8 cellular contexts compared by ENCODE assay signal in the genomic region with DNA sequence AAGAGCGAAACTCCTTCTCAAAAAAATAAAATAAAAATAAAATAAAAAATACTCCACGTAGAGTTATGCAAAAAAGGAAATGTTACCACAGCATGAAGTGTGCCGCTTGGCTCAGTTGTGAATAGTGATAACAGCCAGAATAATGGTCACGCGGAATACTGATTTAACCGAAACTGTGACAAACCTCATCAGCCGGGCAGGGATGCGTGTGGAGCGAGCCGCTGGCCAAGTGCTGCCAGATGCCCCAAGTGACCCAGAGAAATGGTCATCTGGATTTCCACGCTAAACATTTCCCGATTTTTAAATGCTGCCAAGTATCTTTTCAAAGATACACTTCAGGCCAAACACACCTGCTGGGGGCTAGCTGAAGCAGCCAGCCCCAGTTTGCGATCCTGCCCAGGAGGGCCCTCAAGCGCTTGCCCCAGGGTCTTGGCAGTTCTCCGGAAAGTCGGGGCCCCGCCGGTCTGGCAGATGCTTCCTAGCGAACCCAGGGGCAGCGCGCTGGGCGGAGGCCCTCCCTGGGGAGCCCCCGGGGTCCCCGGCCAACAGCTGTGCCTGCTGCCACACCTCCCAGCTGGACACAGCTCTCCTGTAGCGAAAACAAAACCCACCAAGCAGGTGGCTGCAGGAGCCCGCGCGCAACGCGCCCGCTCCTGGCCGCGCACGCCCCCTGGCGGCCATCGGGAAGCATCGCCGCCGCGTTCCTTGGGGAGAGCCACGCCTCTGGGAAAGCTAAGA. TPM values are rescaled to one million over a fixed set of nuclear protein-coding genes. Genes with fewer than 3 reads are reported as not detected.
DNase-seq lines count a peak whose midpoint lies in the region; ATAC-seq and TF ChIP-seq lines count a peak whose summit lies in the region.

No MANE protein-coding gene starts in this region.

- peak overlapping the region; percentile 25 for H3K56ac ChIP-seq in mesendoderm (ENCODE audit: low read length)

- H3K36me3 ChIP-seq in effector memory CD4-positive, alpha-beta T cell (ENCODE audit: control insufficient read depth, insufficient read depth, low read length), result peaks cover 12% of the 10 kb centered on the region
- H3K36me3 ChIP-seq in mesendoderm (ENCODE audit: control insufficient read depth, insufficient read depth, low read length), result peaks cover 1% of the 10 kb centered on the region

- TF ChIP-seq POLR2A in GM18505 (IDR thresholded peaks at IDR 0.05; ENCODE audit: borderline replicate concordance, extremely low read depth, insufficient read depth, insufficient read length), result no peak

- no peak overlapping the region for H2BK15ac ChIP-seq in mesendoderm (replicated peaks; ENCODE audit: low read depth)

- peaks cover 37% of the 10 kb centered on the region for H3K4me1 Mint-ChIP-seq in activated CD8-positive, alpha-beta T cell treated with anti-CD3 and anti-CD28 coated beads for 36 hours (ENCODE audit: low read depth)

- POLR2A ChIA-PET in activated CD8-positive, alpha-beta T cell treated with anti-CD3 and anti-CD28 coated beads for 36 hours (lab: Charles Lee), result interaction anchor here (0.6 to 2.6 kb wide), 8 partner anchors 8 to 218 kb away, joined by 3 to 14 read pairs (median 5); no protein-coding TSS in a partner anchor

- intact Hi-C loops in activated CD8-positive, alpha-beta T cell treated with anti-CD3 and anti-CD28 coated beads for 36 hours (cut with micrococcal nuclease), result loop anchor here (5.0 kb wide), 1 partner anchor 40 kb away; no protein-coding TSS in a partner anchor

- H2AK5ac ChIP-seq in mesendoderm (ENCODE audit: low read length), result no peak overlapping the region

- H3K79me2 ChIP-seq in mesendoderm (ENCODE audit: control insufficient read depth, insufficient read depth, low read length), result no peaks in the 10 kb centered on the region

- peak overlapping the region; percentile 66 for H3K23ac ChIP-seq in mesendoderm (ENCODE audit: low read length)

- no peak overlapping the region for H3K4me3 Mint-ChIP-seq in activated CD8-positive, alpha-beta T cell treated with anti-CD3 and anti-CD28 coated beads for 36 hours

- H3K27me3 Mint-ChIP-seq in activated CD8-positive, alpha-beta T cell treated with anti-CD3 and anti-CD28 coated beads for 36 hours, result no peaks in the 10 kb centered on the region

- peak; percentile 33 for DNase-seq in A172 (ENCODE audit: low spot score)
- DNase-seq in NCI-H345 treated with DMSO at 0.1 percent for 48 hours (lab: John Stamatoyannopoulos, UW; ENCODE audit: unreplicated experiment), result peak; percentile 37
- peak; percentile 69 for DNase-seq in activated CD8-positive, alpha-beta T cell treated with anti-CD3 and anti-CD28 coated beads for 36 hours
- DNase-seq in effector memory CD4-positive, alpha-beta T cell, result peak; percentile 51 to 63 (median 58)
- DNase-seq in mesendoderm, result peak; percentile 74
- peak; percentile 30 for DNase-seq in stimulated activated CD8-positive, alpha-beta memory T cell treated with anti-CD3 and anti-CD28 coated beads, Interleukin-12 subunit alpha, Interleukin-12 subunit beta, amount 100 ng/mL, for 24 hours (ENCODE audit: extremely low read depth)

- WGBS in mesendoderm (ENCODE audit: extremely low coverage, insufficient coverage, low lambda C conversion rate), result no CpG with 5 or more reads among the region's 41 CpGs

- TF ChIP-seq CTCF in activated CD8-positive, alpha-beta T cell treated with anti-CD3 and anti-CD28 coated beads for 36 hours (IDR thresholded peaks at IDR 0.05), result peak; percentile 97

- H3K36me3 Mint-ChIP-seq in activated CD8-positive, alpha-beta T cell treated with anti-CD3 and anti-CD28 coated beads for 36 hours (ENCODE audit: low read depth), result peaks cover 8% of the 10 kb centered on the region

- H2BK120ac ChIP-seq in mesendoderm (ENCODE audit: low read depth, low read length), result no peak overlapping the region

- H2BK5ac ChIP-seq in mesendoderm (ENCODE audit: low read length), result no peak overlapping the region

- peak overlapping the region; percentile 65 for H3K27ac ChIP-seq in effector memory CD4-positive, alpha-beta T cell (ENCODE audit: insufficient read depth, low read length, poor library complexity, severe bottlenecking)
- H3K27ac ChIP-seq in mesendoderm (ENCODE audit: low read depth, low read length), result peak overlapping the region; percentile 62

- H3K9ac ChIP-seq in mesendoderm (ENCODE audit: low read length), result no peak overlapping the region

- H3K27me3 ChIP-seq in effector memory CD4-positive, alpha-beta T cell (replicated peaks; ENCODE audit: control insufficient read depth, insufficient read depth, low read length, poor library complexity, severe bottlenecking), result no peaks in the 10 kb centered on the region
- no peaks in the 10 kb centered on the region for H3K27me3 ChIP-seq in mesendoderm (ENCODE audit: insufficient read depth, low read length, poor library complexity)

- H3K79me1 ChIP-seq in mesendoderm (ENCODE audit: low read length), result no peaks in the 10 kb centered on the region

- CTCF ChIA-PET in activated CD8-positive, alpha-beta T cell treated with anti-CD3 and anti-CD28 coated beads for 36 hours (lab: Charles Lee), result interaction anchor here (0.6 to 5.5 kb wide), 57 partner anchors 8 to 448 kb away, joined by 3 to 149 read pairs (median 5); partner anchors contain the start of genes CMTM7 and CMTM8

- H3K4me3 ChIP-seq in effector memory CD4-positive, alpha-beta T cell (ENCODE audit: insufficient read depth, low read depth, low read length, poor library complexity, severe bottlenecking), result peak overlapping the region; percentile 61
- no peak overlapping the region for H3K4me3 ChIP-seq in mesendoderm (ENCODE audit: low read length)

- ATAC-seq in GM18505 (IDR thresholded peaks at IDR 0.05; ENCODE audit: unreplicated experiment) (peak; percentile 65), HG03064 (IDR thresholded peaks at IDR 0.05; ENCODE audit: low read depth, unreplicated experiment) (peak; percentile 51)
- peak; percentile 84 for ATAC-seq in activated CD8-positive, alpha-beta T cell treated with anti-CD3 and anti-CD28 coated beads for 36 hours

- H4K5ac ChIP-seq in mesendoderm (ENCODE audit: low read length), result no peak overlapping the region

- H3K9me3 Mint-ChIP-seq in activated CD8-positive, alpha-beta T cell treated with anti-CD3 and anti-CD28 coated beads for 36 hours, result no peaks in the 10 kb centered on the region

- peaks cover 15% of the 10 kb centered on the region for H3K4me1 ChIP-seq in effector memory CD4-positive, alpha-beta T cell (ENCODE audit: control insufficient read depth, insufficient read depth, low read length, poor library complexity, severe bottlenecking)
- H3K4me1 ChIP-seq in mesendoderm (ENCODE audit: control insufficient read depth, low read depth, low read length), result no peaks in the 10 kb centered on the region

- H3K18ac ChIP-seq in mesendoderm (ENCODE audit: low read length), result no peak overlapping the region

- H3K9me3 ChIP-seq in effector memory CD4-positive, alpha-beta T cell (ENCODE audit: control insufficient read depth, low read length), result no peaks in the 10 kb centered on the region

- H3K27ac Mint-ChIP-seq in activated CD8-positive, alpha-beta T cell treated with anti-CD3 and anti-CD28 coated beads for 36 hours, result no peak overlapping the region

- peak overlapping the region; percentile 82 for H3K4ac ChIP-seq in mesendoderm (ENCODE audit: low read depth, low read length)

- H4K8ac ChIP-seq in mesendoderm (ENCODE audit: low read depth, low read length), result no peak overlapping the region

- H3K4me2 ChIP-seq in mesendoderm (ENCODE audit: low read length), result no peak overlapping the region

RNA-seq across cellular contexts. Expression of gene CMTM6, which starts 35.1 kb away (rescaled TPM):
- 97.4 and 100 TPM in 2 replicates for total RNA-seq in A172 (2014; rRNA removed; shearing (Covaris generic))
- total RNA-seq in activated CD8-positive, alpha-beta T cell treated with anti-CD3 and anti-CD28 coated beads for 36 hours, result 10 to 100 TPM; 49.8 to 50.1 TPM
- 48.8 TPM for polyA plus RNA-seq in mesendoderm (2013, experiment 1 of 2)
- polyA plus RNA-seq in mesendoderm (2013, experiment 2 of 2), result 47.4 TPM
